ENCODE assay signal across 21 cellular contexts in the genomic region with DNA sequence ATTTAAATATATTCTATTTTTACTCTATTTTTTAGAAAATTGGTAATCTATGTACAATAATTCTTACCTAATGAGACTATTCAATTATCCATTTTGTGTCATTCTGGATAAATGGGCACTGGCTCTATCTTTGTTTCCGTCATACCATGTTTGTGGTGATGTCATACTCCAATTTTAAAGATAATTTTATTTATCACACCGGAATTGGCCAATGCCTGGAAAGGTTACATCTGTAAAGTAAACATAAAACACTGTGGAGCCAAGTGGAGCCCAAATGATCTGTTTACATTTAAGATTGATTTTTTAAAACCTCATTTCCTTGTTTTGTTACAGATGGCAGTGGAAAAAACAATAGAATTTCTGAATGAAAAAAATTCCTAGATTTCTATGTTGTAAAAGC.
"Had no signal": no experiment of that assay in that cellular context is flagged by ENCODE, and none has a peak within 500 bp of the region (broad histone marks: within the 10 kb centered on the region; RNA-seq: fewer than 3 reads in every experiment).

No MANE protein-coding gene starts in this region.

- H3K9me3 Mint-ChIP-seq: activated B cell treated with CpG ODN at 0.5 μM for 24 hours; activated CD8-positive, alpha-beta T cell treated with anti-CD3 and anti-CD28 coated beads for 36 hours; activated T-cell treated with anti-CD3 and anti-CD28 coated beads, Interleukin-2, amount 50 U/mL, for 24 hours; brain; natural killer cell treated with Interleukin-12 subunit alpha and Interleukin-12 subunit beta and Interleukin-15 and Interleukin-18, amount 100 ng/mL, for 72 hours; stimulated activated memory B cell treated with anti-CD40 and anti-IgM and Interleukin-4, amounts not matched to agents 10 μg/mL and 1 μg/mL and 100 μg/mL, for 72 hours had no signal

- H3K36me3 Mint-ChIP-seq: brain; mesothelial cell of epicardium; natural killer cell treated with Interleukin-12 subunit alpha and Interleukin-12 subunit beta and Interleukin-15 and Interleukin-18, amount 100 ng/mL, for 72 hours; stimulated activated memory B cell treated with anti-CD40 and anti-IgM and Interleukin-4, amounts not matched to agents 10 μg/mL and 1 μg/mL and 100 μg/mL, for 72 hours had no signal

- H3K27me3 Mint-ChIP-seq: activated CD8-positive, alpha-beta T cell treated with anti-CD3 and anti-CD28 coated beads for 36 hours; activated naive CD8-positive, alpha-beta T cell treated with anti-CD3 and anti-CD28 coated beads, Interleukin-2, amount 10 ng/mL, durations not matched to agents 7 days and 5 days; activated T-cell treated with anti-CD3 and anti-CD28 coated beads, Interleukin-2, amount 50 U/mL, for 24 hours; stimulated activated memory B cell treated with anti-CD40 and anti-IgM and Interleukin-4, amounts not matched to agents 10 μg/mL and 1 μg/mL and 100 μg/mL, for 72 hours had no signal

- H3K27ac Mint-ChIP-seq: activated B cell treated with CpG ODN at 0.5 μM for 24 hours; activated CD8-positive, alpha-beta T cell treated with anti-CD3 and anti-CD28 coated beads for 36 hours; activated naive CD8-positive, alpha-beta T cell treated with anti-CD3 and anti-CD28 coated beads, Interleukin-2, amount 10 ng/mL, durations not matched to agents 7 days and 5 days; activated T-cell treated with anti-CD3 and anti-CD28 coated beads, Interleukin-2, amount 50 U/mL, for 24 hours; activated T-helper 2 cell treated with anti-CD3 and anti-CD28 coated beads, Interferon-gamma antibody, Interleukin-2, Interleukin-4, amounts not matched to agents 10 μg/mL and 5 μg/mL and 100 μg/mL, durations not matched to agents 14 hours and 24 hours and 36 hours; brain; mesothelial cell of epicardium; natural killer cell treated with Interleukin-12 subunit alpha and Interleukin-12 subunit beta and Interleukin-15 and Interleukin-18, amount 100 ng/mL, for 72 hours; stimulated activated memory B cell treated with anti-CD40 and anti-IgM and Interleukin-4, amounts not matched to agents 10 μg/mL and 1 μg/mL and 100 μg/mL, for 72 hours had no signal

- ATAC-seq: activated CD8-positive, alpha-beta T cell treated with anti-CD3 and anti-CD28 coated beads for 36 hours; foreskin keratinocyte; lower lobe of right lung; natural killer cell treated with Interleukin-12 subunit alpha and Interleukin-12 subunit beta and Interleukin-15 and Interleukin-18, amount 100 ng/mL, for 72 hours; sciatic nerve; stimulated activated memory B cell treated with anti-CD40 and anti-IgM and Interleukin-4, amounts not matched to agents 10 μg/mL and 1 μg/mL and 100 μg/mL, for 72 hours had no signal

- H3K4me1 Mint-ChIP-seq: activated B cell treated with CpG ODN at 0.5 μM for 24 hours; activated naive CD8-positive, alpha-beta T cell treated with anti-CD3 and anti-CD28 coated beads, Interleukin-2, amount 10 ng/mL, durations not matched to agents 7 days and 5 days; brain; mesothelial cell of epicardium; stimulated activated memory B cell treated with anti-CD40 and anti-IgM and Interleukin-4, amounts not matched to agents 10 μg/mL and 1 μg/mL and 100 μg/mL, for 72 hours had no signal

- H3K4me3 Mint-ChIP-seq: activated B cell treated with CpG ODN at 0.5 μM for 24 hours; activated CD8-positive, alpha-beta T cell treated with anti-CD3 and anti-CD28 coated beads for 36 hours; activated naive CD8-positive, alpha-beta T cell treated with anti-CD3 and anti-CD28 coated beads, Interleukin-2, amount 10 ng/mL, durations not matched to agents 7 days and 5 days; activated T-cell treated with anti-CD3 and anti-CD28 coated beads, Interleukin-2, amount 50 U/mL, for 24 hours; brain; mesothelial cell of epicardium; natural killer cell treated with Interleukin-12 subunit alpha and Interleukin-12 subunit beta and Interleukin-15 and Interleukin-18, amount 100 ng/mL, for 72 hours; stimulated activated memory B cell treated with anti-CD40 and anti-IgM and Interleukin-4, amounts not matched to agents 10 μg/mL and 1 μg/mL and 100 μg/mL, for 72 hours had no signal

- DNase-seq: activated B cell treated with CpG ODN at 0.5 μM for 24 hours; activated CD4-positive, alpha-beta T cell treated with anti-CD3 and anti-CD28 coated beads for 48 hours; activated CD8-positive, alpha-beta T cell treated with anti-CD3 and anti-CD28 coated beads for 36 hours; activated naive CD4-positive, alpha-beta T cell treated with Interleukin-2 at 50 U/mL for 16 hours; activated naive CD8-positive, alpha-beta T cell treated with anti-CD3 and anti-CD28 coated beads, Interleukin-2, amount 10 ng/mL, durations not matched to agents 7 days and 5 days; activated T-cell treated with anti-CD3 and anti-CD28 coated beads, Interleukin-2, amount 50 U/mL, for 24 hours; caudate nucleus; foreskin keratinocyte; glutamatergic neuron; hippocampal formation; islet precursor cell; lower lobe of right lung; stimulated activated CD4-positive, alpha-beta T cell treated with anti-CD3 and anti-CD28 coated beads, Interleukin-4, amount 100 ng/mL, for 4 hours; T-helper 9 cell; upper lobe of left lung had no signal
